1 cellular context compared by ENCODE assay signal in the genomic region with DNA sequence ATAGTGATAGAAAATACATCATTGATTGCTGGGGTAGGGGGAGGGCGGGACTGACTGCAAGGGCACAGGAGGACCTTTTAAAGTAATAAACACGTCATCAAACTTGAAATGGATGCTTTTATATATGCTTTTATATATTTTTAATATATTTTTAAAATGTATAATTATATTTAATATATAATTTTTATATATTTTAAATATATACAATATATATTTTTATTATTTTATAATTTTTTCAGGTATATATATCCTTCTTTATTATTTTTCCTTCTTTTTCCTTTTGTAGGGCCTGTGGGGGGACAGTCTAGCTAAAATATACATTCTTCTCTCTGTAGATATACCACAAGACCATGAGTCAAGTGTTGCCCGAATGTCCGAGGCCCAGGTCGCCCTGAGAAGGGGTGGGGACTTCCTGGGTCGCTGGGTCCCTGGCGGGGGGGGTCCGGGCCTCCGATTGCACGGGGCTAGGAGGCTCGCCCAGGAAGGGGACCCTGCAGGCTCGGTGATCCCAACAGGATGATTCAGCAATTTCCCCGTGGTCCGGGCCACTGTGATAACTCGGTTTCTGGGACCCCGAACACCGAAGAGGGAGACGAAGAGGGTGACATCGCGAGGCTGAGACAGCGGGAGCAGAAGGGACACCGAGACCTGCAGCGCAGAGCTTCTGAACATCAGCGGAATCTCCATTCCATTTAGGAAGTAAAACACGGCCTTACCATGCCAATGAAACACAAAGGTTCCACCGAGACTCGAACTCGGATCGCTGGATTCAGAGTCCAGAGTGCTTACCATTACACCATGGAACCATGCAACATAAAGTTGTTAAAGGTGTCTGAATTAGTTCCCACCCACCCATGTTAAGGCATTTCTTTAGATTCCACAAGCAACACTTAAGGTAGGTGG.
TF ChIP-seq lines count a peak whose summit lies in the region.

No MANE protein-coding gene starts in this region.

TF ChIP-seq in K562, 482 proteins besides CTCF, POLR2A, EP300 and RAD21 (continued from another document and continues in another):
- TF ChIP-seq, protein P1, sequence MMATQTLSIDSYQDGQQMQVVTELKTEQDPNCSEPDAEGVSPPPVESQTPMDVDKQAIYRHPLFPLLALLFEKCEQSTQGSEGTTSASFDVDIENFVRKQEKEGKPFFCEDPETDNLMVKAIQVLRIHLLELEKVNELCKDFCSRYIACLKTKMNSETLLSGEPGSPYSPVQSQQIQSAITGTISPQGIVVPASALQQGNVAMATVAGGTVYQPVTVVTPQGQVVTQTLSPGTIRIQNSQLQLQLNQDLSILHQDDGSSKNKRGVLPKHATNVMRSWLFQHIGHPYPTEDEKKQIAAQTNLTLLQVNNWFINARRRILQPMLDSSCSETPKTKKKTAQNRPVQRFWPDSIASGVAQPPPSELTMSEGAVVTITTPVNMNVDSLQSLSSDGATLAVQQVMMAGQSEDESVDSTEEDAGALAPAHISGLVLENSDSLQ (IDR thresholded peaks at IDR 0.05), result peak; percentile 36; the same call in 1 of the 2 replicates
- TF ChIP-seq MAFF (IDR thresholded peaks at IDR 0.05; ENCODE audit: low read length) (peak; percentile 87), IRF9 (tag; IDR thresholded peaks at IDR 0.05) (0 out of 2 replicates have a peak, but pooled peaks have one; percentile 5), YBX1 (IDR thresholded peaks at IDR 0.05) (no peak), RUNX1 (IDR thresholded peaks at IDR 0.05; ENCODE audit: low read depth) (no peak), HBP1 (CRISPR knock-in tag; IDR thresholded peaks at IDR 0.05) (no peak), NRF1 (conservative IDR thresholded peaks at IDR 0.05 in 1 of 2, IDR thresholded peaks at IDR 0.05 in 1 of 2) (peak; percentile 62 to 70), XRCC4 (IDR thresholded peaks at IDR 0.05; ENCODE audit: extremely low read depth, insufficient read depth, insufficient read length) (no peak), RBM14 (IDR thresholded peaks at IDR 0.05; ENCODE audit: borderline replicate concordance, insufficient read depth, low read depth, low read length) (no peak), SMARCA5 (IDR thresholded peaks at IDR 0.05) (no peak; the same call in 1 of the 2 replicates), NR3C1 (CRISPR knock-in tag; IDR thresholded peaks at IDR 0.05) (no peak), MCM7 (IDR thresholded peaks at IDR 0.05) (no peak), EZH2 (IDR thresholded peaks at IDR 0.05; ENCODE audit: borderline replicate concordance, low read depth, low read length) (no peak), CEBPZ (IDR thresholded peaks at IDR 0.05; ENCODE audit: borderline replicate concordance, low read depth, low read length) (no peak), ZNF449 (CRISPR knock-in tag; IDR thresholded peaks at IDR 0.05) (no peak), POLR2H (tag; IDR thresholded peaks at IDR 0.05; ENCODE audit: low read depth) (peak; percentile 99), SIRT6 (IDR thresholded peaks at IDR 0.05; ENCODE audit: low read depth, low read length) (no peak), ZNF175 (CRISPR knock-in tag; IDR thresholded peaks at IDR 0.05; ENCODE audit: low read depth) (no peak), TRIM24 (IDR thresholded peaks at IDR 0.05) (peak; percentile 21 to 69; a peak in 3 of 4 replicates), SMAD4 (CRISPR knock-in tag; conservative IDR thresholded peaks at IDR 0.05) (0 out of 2 replicates have a peak, but pooled peaks have one; percentile 21), ZNF324 (CRISPR knock-in tag; IDR thresholded peaks at IDR 0.05) (no peak), TBP (optimal IDR thresholded peaks at IDR 0.05; ENCODE audit: low read depth, low read length) (peak; percentile 99), ZNF766 (CRISPR knock-in tag; conservative IDR thresholded peaks at IDR 0.05) (no peak), THRAP3 (IDR thresholded peaks at IDR 0.05; ENCODE audit: borderline replicate concordance) (peak; percentile 67; the same call in 1 of the 2 replicates), PRPF4 (IDR thresholded peaks at IDR 0.05; ENCODE audit: insufficient read depth, low read depth, low read length, poor library complexity, severe bottlenecking) (no peak), RBM25 (IDR thresholded peaks at IDR 0.05; ENCODE audit: low read depth, low read length, severe bottlenecking) (no peak), FOXK2 (conservative IDR thresholded peaks at IDR 0.05 in 1 of 2, IDR thresholded peaks at IDR 0.05 in 1 of 2; ENCODE audit: low read depth in 2 of 2) (peak; percentile 55 to 63), BRF1 (IDR thresholded peaks at IDR 0.05; ENCODE audit: borderline replicate concordance, extremely low read depth, insufficient read length) (no peak), ARID3B (CRISPR knock-in tag; IDR thresholded peaks at IDR 0.05; ENCODE audit: borderline replicate concordance) (no peak)
- TF ChIP-seq, protein P2, sequence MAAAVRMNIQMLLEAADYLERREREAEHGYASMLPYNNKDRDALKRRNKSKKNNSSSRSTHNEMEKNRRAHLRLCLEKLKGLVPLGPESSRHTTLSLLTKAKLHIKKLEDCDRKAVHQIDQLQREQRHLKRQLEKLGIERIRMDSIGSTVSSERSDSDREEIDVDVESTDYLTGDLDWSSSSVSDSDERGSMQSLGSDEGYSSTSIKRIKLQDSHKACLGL (CRISPR knock-in tag; IDR thresholded peaks at IDR 0.05; ENCODE audit: borderline replicate concordance, poor library complexity, severe bottlenecking), result no peak
- TF ChIP-seq, protein P3, sequence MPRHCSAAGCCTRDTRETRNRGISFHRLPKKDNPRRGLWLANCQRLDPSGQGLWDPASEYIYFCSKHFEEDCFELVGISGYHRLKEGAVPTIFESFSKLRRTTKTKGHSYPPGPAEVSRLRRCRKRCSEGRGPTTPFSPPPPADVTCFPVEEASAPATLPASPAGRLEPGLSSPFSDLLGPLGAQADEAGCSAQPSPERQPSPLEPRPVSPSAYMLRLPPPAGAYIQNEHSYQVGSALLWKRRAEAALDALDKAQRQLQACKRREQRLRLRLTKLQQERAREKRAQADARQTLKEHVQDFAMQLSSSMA (CRISPR knock-in tag; IDR thresholded peaks at IDR 0.05), result no peak
- TF ChIP-seq, protein P4, sequence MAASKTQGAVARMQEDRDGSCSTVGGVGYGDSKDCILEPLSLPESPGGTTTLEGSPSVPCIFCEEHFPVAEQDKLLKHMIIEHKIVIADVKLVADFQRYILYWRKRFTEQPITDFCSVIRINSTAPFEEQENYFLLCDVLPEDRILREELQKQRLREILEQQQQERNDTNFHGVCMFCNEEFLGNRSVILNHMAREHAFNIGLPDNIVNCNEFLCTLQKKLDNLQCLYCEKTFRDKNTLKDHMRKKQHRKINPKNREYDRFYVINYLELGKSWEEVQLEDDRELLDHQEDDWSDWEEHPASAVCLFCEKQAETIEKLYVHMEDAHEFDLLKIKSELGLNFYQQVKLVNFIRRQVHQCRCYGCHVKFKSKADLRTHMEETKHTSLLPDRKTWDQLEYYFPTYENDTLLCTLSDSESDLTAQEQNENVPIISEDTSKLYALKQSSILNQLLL (CRISPR knock-in tag; IDR thresholded peaks at IDR 0.05; ENCODE audit: borderline replicate concordance), result no peak
- TF ChIP-seq, protein P5, sequence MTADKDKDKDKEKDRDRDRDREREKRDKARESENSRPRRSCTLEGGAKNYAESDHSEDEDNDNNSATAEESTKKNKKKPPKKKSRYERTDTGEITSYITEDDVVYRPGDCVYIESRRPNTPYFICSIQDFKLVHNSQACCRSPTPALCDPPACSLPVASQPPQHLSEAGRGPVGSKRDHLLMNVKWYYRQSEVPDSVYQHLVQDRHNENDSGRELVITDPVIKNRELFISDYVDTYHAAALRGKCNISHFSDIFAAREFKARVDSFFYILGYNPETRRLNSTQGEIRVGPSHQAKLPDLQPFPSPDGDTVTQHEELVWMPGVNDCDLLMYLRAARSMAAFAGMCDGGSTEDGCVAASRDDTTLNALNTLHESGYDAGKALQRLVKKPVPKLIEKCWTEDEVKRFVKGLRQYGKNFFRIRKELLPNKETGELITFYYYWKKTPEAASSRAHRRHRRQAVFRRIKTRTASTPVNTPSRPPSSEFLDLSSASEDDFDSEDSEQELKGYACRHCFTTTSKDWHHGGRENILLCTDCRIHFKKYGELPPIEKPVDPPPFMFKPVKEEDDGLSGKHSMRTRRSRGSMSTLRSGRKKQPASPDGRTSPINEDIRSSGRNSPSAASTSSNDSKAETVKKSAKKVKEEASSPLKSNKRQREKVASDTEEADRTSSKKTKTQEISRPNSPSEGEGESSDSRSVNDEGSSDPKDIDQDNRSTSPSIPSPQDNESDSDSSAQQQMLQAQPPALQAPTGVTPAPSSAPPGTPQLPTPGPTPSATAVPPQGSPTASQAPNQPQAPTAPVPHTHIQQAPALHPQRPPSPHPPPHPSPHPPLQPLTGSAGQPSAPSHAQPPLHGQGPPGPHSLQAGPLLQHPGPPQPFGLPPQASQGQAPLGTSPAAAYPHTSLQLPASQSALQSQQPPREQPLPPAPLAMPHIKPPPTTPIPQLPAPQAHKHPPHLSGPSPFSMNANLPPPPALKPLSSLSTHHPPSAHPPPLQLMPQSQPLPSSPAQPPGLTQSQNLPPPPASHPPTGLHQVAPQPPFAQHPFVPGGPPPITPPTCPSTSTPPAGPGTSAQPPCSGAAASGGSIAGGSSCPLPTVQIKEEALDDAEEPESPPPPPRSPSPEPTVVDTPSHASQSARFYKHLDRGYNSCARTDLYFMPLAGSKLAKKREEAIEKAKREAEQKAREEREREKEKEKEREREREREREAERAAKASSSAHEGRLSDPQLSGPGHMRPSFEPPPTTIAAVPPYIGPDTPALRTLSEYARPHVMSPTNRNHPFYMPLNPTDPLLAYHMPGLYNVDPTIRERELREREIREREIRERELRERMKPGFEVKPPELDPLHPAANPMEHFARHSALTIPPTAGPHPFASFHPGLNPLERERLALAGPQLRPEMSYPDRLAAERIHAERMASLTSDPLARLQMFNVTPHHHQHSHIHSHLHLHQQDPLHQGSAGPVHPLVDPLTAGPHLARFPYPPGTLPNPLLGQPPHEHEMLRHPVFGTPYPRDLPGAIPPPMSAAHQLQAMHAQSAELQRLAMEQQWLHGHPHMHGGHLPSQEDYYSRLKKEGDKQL (CRISPR knock-in tag; IDR thresholded peaks at IDR 0.05; ENCODE audit: borderline replicate concordance), result no peak
